In the genomic region with DNA sequence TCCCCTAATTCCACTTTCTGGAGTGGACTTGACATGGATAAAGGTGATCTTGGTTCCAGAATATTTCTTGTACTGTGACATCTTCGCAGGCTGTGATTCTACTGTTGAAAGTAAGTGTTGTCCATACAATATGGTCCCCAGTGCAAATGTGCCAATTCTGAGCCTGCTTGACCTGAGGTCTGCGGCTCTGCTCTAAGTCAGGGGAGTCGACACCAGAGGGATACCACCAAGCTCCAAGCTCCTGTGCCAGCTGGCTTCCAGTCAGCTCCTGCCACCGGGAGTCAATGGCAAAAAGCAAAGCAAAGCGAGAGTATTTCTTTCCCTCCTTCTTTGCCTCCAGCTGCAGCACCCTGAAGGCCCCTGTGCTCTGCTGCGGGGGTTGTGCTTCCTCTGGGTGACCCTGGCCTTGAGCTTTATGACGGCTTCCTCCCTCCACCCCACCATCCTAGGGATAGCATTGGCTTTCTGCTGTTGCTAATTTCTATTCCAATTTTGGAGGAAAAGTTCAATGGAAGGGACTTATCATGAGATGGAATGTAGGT, we compare ENCODE assay signal across 20 cellular contexts.
"Had no signal": no experiment of that assay in that cellular context is flagged by ENCODE, and none has a peak within 500 bp of the region (broad histone marks: within the 10 kb centered on the region; RNA-seq: fewer than 3 reads in every experiment).

No MANE protein-coding gene starts in this region.

- H3K27ac ChIP-seq: epithelial cell of prostate, gastrocnemius medialis, suprapubic skin, upper lobe of right lung had no signal

- H3K4me1 Mint-ChIP-seq: activated CD8-positive, alpha-beta memory T cell treated with anti-CD3 and anti-CD28 coated beads, Interleukin-2, amount 10 ng/mL, durations not matched to agents 7 days and 5 days had no signal

- H3K4me1 ChIP-seq: gastrocnemius medialis, suprapubic skin, upper lobe of right lung had no signal

- H3K9me3 ChIP-seq: gastrocnemius medialis, suprapubic skin, upper lobe of right lung had no signal

- H3K4me3 Mint-ChIP-seq: activated CD8-positive, alpha-beta memory T cell treated with anti-CD3 and anti-CD28 coated beads, Interleukin-2, amount 10 ng/mL, durations not matched to agents 7 days and 5 days; activated naive CD8-positive, alpha-beta T cell treated with anti-CD3 and anti-CD28 coated beads for 36 hours; activated T-cell treated with anti-CD3 and anti-CD28 coated beads, Interleukin-2, amount 50 U/mL, for 24 hours; mesothelial cell of epicardium had no signal

- H3K36me3 ChIP-seq: upper lobe of right lung had no signal

- H3K27ac Mint-ChIP-seq: activated CD8-positive, alpha-beta memory T cell treated with anti-CD3 and anti-CD28 coated beads, Interleukin-2, amount 10 ng/mL, durations not matched to agents 7 days and 5 days; activated naive CD8-positive, alpha-beta T cell treated with anti-CD3 and anti-CD28 coated beads for 36 hours; activated T-cell treated with anti-CD3 and anti-CD28 coated beads, Interleukin-2, amount 50 U/mL, for 24 hours had no signal

- H3K27me3 ChIP-seq: gastrocnemius medialis, suprapubic skin, upper lobe of right lung had no signal

- H3K27me3 Mint-ChIP-seq: activated CD8-positive, alpha-beta memory T cell treated with anti-CD3 and anti-CD28 coated beads, Interleukin-2, amount 10 ng/mL, durations not matched to agents 7 days and 5 days; activated naive CD8-positive, alpha-beta T cell treated with anti-CD3 and anti-CD28 coated beads for 36 hours; activated T-cell treated with anti-CD3 and anti-CD28 coated beads, Interleukin-2, amount 50 U/mL, for 24 hours had no signal

- ATAC-seq: activated CD8-positive, alpha-beta memory T cell treated with anti-CD3 and anti-CD28 coated beads, Interleukin-2, amount 10 ng/mL, durations not matched to agents 7 days and 5 days; gastrocnemius medialis; sciatic nerve; stimulated activated naive CD8-positive, alpha-beta T cell treated with anti-CD3 and anti-CD28 coated beads, Interleukin-15, Interleukin-2, amounts not matched to agents 100 U/mL and 50 U/mL, for 24 hours; upper lobe of right lung had no signal

- DNase-seq: activated CD4-positive, alpha-beta T cell treated with anti-CD3 and anti-CD28 coated beads, Interleukin-2, amount 50 U/mL, for 4 hours; activated CD4-positive, CD25-positive, alpha-beta regulatory T cell treated with anti-CD3 and anti-CD28 coated beads, Interleukin-2, amount 50 U/mL, for 72 hours; activated CD8-positive, alpha-beta memory T cell treated with anti-CD3 and anti-CD28 coated beads, Interleukin-2, amount 10 ng/mL, durations not matched to agents 7 days and 5 days; activated effector memory CD4-positive, alpha-beta T cell treated with Interleukin-2 at 50 U/mL for 16 hours; activated naive CD8-positive, alpha-beta T cell treated with anti-CD3 and anti-CD28 coated beads for 36 hours; activated T-cell treated with anti-CD3 and anti-CD28 coated beads, Interleukin-2, amount 50 U/mL, for 24 hours; aorta; cortex of kidney; effector CD8-positive, alpha-beta T cell; gastrocnemius medialis; kidney; posterior cingulate gyrus; stimulated activated CD4-positive, alpha-beta T cell treated with anti-CD3 and anti-CD28 coated beads, Interleukin-2, amount 100 ng/mL, for 24 hours; stimulated activated naive CD8-positive, alpha-beta T cell treated with anti-CD3 and anti-CD28 coated beads, Interleukin-15, Interleukin-2, amounts not matched to agents 100 U/mL and 50 U/mL, for 24 hours; T-helper 2 cell; upper lobe of right lung had no signal

- H3K4me3 ChIP-seq: gastrocnemius medialis, suprapubic skin, upper lobe of right lung had no signal

- H3K9me3 Mint-ChIP-seq: activated naive CD8-positive, alpha-beta T cell treated with anti-CD3 and anti-CD28 coated beads for 36 hours; activated T-cell treated with anti-CD3 and anti-CD28 coated beads, Interleukin-2, amount 50 U/mL, for 24 hours; mesothelial cell of epicardium had no signal
